In the genomic region with DNA sequence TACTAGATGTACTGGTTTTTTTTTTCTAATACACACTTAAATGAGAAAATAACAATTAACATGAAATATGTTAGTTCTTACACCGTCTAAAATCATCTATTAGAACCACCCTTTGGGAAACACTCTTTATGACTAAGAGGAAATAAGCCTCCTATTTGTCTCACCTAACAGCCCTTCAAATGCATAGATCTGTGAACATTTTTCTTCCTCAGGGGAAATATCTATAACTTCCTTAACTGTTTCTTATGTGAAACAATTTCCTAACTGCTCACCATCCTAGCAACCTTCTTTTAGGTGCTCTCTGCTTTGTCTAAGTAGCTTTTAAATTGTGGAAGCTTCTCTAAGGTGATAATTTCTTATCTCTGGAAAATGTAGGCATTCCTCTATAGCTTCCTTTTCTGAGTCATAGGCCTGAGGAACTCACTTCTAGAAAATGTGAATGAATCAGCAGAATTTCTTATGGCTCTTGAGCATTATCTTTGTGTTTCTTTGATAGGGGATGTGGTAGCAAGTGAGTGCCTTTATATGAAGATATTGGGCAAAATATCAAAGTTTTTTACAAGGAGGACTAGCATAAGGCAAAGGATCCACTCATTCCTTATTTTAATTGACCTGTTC, we compare ENCODE assay signal across 1 cellular context.
TF ChIP-seq lines count a peak whose summit lies in the region.

No MANE protein-coding gene starts in this region.

TF ChIP-seq in GM23338, 12 proteins besides CTCF, POLR2A, EP300 and RAD21 (continued from another document):
- TF ChIP-seq, protein P1, sequence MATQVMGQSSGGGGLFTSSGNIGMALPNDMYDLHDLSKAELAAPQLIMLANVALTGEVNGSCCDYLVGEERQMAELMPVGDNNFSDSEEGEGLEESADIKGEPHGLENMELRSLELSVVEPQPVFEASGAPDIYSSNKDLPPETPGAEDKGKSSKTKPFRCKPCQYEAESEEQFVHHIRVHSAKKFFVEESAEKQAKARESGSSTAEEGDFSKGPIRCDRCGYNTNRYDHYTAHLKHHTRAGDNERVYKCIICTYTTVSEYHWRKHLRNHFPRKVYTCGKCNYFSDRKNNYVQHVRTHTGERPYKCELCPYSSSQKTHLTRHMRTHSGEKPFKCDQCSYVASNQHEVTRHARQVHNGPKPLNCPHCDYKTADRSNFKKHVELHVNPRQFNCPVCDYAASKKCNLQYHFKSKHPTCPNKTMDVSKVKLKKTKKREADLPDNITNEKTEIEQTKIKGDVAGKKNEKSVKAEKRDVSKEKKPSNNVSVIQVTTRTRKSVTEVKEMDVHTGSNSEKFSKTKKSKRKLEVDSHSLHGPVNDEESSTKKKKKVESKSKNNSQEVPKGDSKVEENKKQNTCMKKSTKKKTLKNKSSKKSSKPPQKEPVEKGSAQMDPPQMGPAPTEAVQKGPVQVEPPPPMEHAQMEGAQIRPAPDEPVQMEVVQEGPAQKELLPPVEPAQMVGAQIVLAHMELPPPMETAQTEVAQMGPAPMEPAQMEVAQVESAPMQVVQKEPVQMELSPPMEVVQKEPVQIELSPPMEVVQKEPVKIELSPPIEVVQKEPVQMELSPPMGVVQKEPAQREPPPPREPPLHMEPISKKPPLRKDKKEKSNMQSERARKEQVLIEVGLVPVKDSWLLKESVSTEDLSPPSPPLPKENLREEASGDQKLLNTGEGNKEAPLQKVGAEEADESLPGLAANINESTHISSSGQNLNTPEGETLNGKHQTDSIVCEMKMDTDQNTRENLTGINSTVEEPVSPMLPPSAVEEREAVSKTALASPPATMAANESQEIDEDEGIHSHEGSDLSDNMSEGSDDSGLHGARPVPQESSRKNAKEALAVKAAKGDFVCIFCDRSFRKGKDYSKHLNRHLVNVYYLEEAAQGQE (IDR thresholded peaks at IDR 0.05; ENCODE audit: unreplicated experiment), result no peak
- TF ChIP-seq EZH2 (IDR thresholded peaks at IDR 0.05; ENCODE audit: low read depth, unreplicated experiment), result no peak
- TF ChIP-seq ZNF114 (CRISPR knock-in tag; IDR thresholded peaks at IDR 0.05), result no peak
